8 cellular contexts compared by ENCODE assay signal in the genomic region with DNA sequence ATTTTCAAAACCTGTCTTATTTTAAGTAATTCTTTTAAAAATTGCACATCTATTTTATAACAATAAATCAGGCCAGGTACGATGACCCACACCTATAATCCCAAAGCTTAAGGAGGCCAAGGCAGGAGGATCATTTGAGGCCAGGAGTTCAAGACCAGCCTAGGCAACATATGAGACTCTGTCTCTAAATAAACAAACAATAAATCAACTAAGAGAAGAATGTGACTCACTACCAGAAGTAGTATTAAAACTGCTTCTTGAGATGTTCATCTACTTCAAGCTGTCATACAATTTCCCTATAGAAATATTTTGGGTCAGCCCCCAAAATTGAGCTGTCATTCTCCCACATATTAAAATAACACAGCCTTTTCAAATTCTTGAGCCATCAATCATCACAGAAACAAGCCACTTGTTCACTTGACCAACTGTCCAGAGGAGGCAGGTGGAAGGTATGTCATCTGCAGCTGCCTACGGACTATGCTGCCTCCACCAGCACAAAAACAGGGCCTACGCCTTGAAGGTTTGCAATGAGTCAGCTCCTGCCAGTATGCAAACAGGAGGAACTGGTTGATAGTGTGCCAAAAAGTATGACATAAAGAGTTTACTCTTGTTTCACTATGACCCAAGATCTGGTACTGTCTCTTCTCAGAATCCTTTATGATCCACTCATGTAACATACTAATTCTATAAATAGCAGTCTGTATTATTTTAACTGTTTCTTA. TPM values are rescaled to one million over a fixed set of nuclear protein-coding genes. Genes with fewer than 3 reads are reported as not detected.
DNase-seq lines count a peak whose midpoint lies in the region; ATAC-seq, FAIRE-seq and TF ChIP-seq lines count a peak whose summit lies in the region.

No MANE protein-coding gene starts in this region.

- dilution Hi-C loops in endothelial cell of umbilical vein (cut with MboI; ENCODE audit: extremely low pct_ligation_motif_present, low sequenced_read_pairs) = no loop called here

- no peaks in the 10 kb centered on the region for H4K20me1 ChIP-seq in endothelial cell of umbilical vein (replicated peaks; ENCODE audit: control insufficient read depth, extremely low read depth, insufficient read depth, low read length)

- DNase-seq in DMS153 treated with DMSO at 0.1 percent for 48 hours (lab: John Stamatoyannopoulos, UW; ENCODE audit: unreplicated experiment) (peak; percentile 22), SK-N-MC (ENCODE audit: low read depth, low spot score) (no peak), endothelial cell of umbilical vein (ENCODE audit: low read depth, low spot score) (peak; percentile 87), NCI-H1105 (lab: John Stamatoyannopoulos, UW) (no peak), esophagus muscularis mucosa (ENCODE audit: extremely low spot score) (no peak)

- H3K9ac ChIP-seq in SK-N-MC (ENCODE audit: insufficient read length) (no peak overlapping the region), endothelial cell of umbilical vein (replicated peaks; ENCODE audit: extremely low read depth, insufficient read depth, low read length) (no peak overlapping the region), skeletal muscle tissue (ENCODE audit: low read depth in 1 of 3, low read length in 3 of 3) (no peak overlapping the region)

- no peak for TF ChIP-seq EP300 in esophagus muscularis mucosa (IDR thresholded peaks at IDR 0.05)

- peaks cover 9% of the 10 kb centered on the region for H3K4me1 ChIP-seq in endothelial cell of umbilical vein (ENCODE audit: control insufficient read depth, extremely low read depth, insufficient read depth, low read length)
- H3K4me1 ChIP-seq in skeletal muscle tissue (ENCODE audit: control insufficient read depth in 3 of 3, insufficient read depth in 3 of 3, low read length in 3 of 3) = peaks cover 4 to 18% (median 15%) of the 10 kb centered on the region in 3 donors
- peaks cover 6 to 16% (median 9%) of the 10 kb centered on the region in 4 donors for H3K4me1 ChIP-seq in esophagus muscularis mucosa

- no TSS peak for BruUV-seq in endothelial cell of umbilical vein (replicated peaks; lab: Mats Ljungman, UMichigan)

- TF ChIP-seq CTCF in endothelial cell of umbilical vein (IDR thresholded peaks at IDR 0.05; ENCODE audit: extremely low read depth in 1 of 2, insufficient read depth in 1 of 2, low read depth in 1 of 2, low read length in 2 of 2) = no peak
- TF ChIP-seq CTCF in esophagus muscularis mucosa (IDR thresholded peaks at IDR 0.05) = no peak

- TF ChIP-seq POLR2A in endothelial cell of umbilical vein (IDR thresholded peaks at IDR 0.05; ENCODE audit: low read depth, low read length) (no peak), esophagus muscularis mucosa (IDR thresholded peaks at IDR 0.05; ENCODE audit: low read depth) (no peak)

- peak; percentile 75 for FAIRE-seq in endothelial cell of umbilical vein (lab: Jason Lieb, UNC)

- POLR2A ChIA-PET in endothelial cell of umbilical vein (lab: Charles Lee) = interaction anchor here (1.0 kb wide), 1 partner anchor 122 kb away, joined by 4 read pairs; a partner anchor contains a TSS

- 67% methylated on average over 3 of the region's 3 CpGs for WGBS in esophagus muscularis mucosa

- CTCF ChIA-PET in endothelial cell of umbilical vein (lab: Charles Lee) = interaction anchor here (1.0 to 1.6 kb wide), 3 partner anchors 16 to 336 kb away, joined by 3 to 6 read pairs (median 4); no protein-coding TSS in a partner anchor

- no peak overlapping the region for H2AFZ ChIP-seq in endothelial cell of umbilical vein (ENCODE audit: low read depth, low read length)

- H3K27ac ChIP-seq in SK-N-MC (peak overlapping the region; percentile 49; the same call in 1 of the 2 replicates), endothelial cell of umbilical vein (ENCODE audit: insufficient read depth, low read depth, low read length) (peak overlapping the region; percentile 46), skeletal muscle tissue (ENCODE audit: low read depth, low read length) (peak overlapping the region; percentile 54), esophagus muscularis mucosa (replicated peaks in 1 of 4) (no peak overlapping the region)

- H3K27me3 ChIP-seq in endothelial cell of umbilical vein (ENCODE audit: control insufficient read depth in 2 of 2, insufficient read depth in 2 of 2, low read length in 2 of 2) = no peaks in the 10 kb centered on the region
- no peaks in the 10 kb centered on the region for H3K27me3 ChIP-seq in skeletal muscle tissue (ENCODE audit: control insufficient read depth in 3 of 3, insufficient read depth in 3 of 3, low read length in 3 of 3)
- H3K27me3 ChIP-seq in esophagus muscularis mucosa = no peaks in the 10 kb centered on the region

- no peaks in the 10 kb centered on the region for H3K79me2 ChIP-seq in endothelial cell of umbilical vein (ENCODE audit: control insufficient read depth, insufficient read depth, low read length)

- H3K9me3 ChIP-seq in SK-N-MC (ENCODE audit: low read depth, low read length) = no peaks in the 10 kb centered on the region
- H3K9me3 ChIP-seq in endothelial cell of umbilical vein (replicated peaks; ENCODE audit: control insufficient read depth, insufficient read depth, low read length) = no peaks in the 10 kb centered on the region
- H3K9me3 ChIP-seq in skeletal muscle tissue (ENCODE audit: control insufficient read depth in 3 of 3, low read length in 3 of 3) = no peaks in the 10 kb centered on the region
- H3K9me3 ChIP-seq in esophagus muscularis mucosa = no peaks in the 10 kb centered on the region

- H3K36me3 ChIP-seq in SK-N-MC (ENCODE audit: insufficient read depth, low read length) (peaks cover 50% of the 10 kb centered on the region), endothelial cell of umbilical vein (ENCODE audit: control insufficient read depth in 2 of 2, extremely low read depth in 1 of 2, insufficient read depth in 2 of 2, low read length in 2 of 2) (peaks cover 10 to 11% of the 10 kb centered on the region in 2 experiments), skeletal muscle tissue (ENCODE audit: control insufficient read depth in 3 of 3, insufficient read depth in 3 of 3, low read length in 3 of 3) (peaks cover 16 to 45% (median 41%) of the 10 kb centered on the region in 3 donors), esophagus muscularis mucosa (peaks cover 14 to 91% (median 56%) of the 10 kb centered on the region in 4 donors)

- H3K4me2 ChIP-seq in endothelial cell of umbilical vein (ENCODE audit: insufficient read depth, low read length) = peak overlapping the region; percentile 37

- ATAC-seq in GM19351 (IDR thresholded peaks at IDR 0.05; ENCODE audit: unreplicated experiment) (peak; percentile 100), HG03342 (IDR thresholded peaks at IDR 0.05; ENCODE audit: unreplicated experiment) (peak; percentile 99)

- H3K4me3 ChIP-seq in SK-N-MC (no peak overlapping the region), endothelial cell of umbilical vein (replicated peaks in 1 of 3; ENCODE audit: insufficient read depth in 1 of 3, low read depth in 1 of 3, low read length in 3 of 3) (no peak overlapping the region), skeletal muscle tissue (ENCODE audit: low read length in 3 of 3) (no peak overlapping the region), esophagus muscularis mucosa (no peak overlapping the region)

- intact Hi-C loops in endothelial cell of umbilical vein (cut with micrococcal nuclease) = no loop called here
- intact Hi-C loops in esophagus muscularis mucosa (cut with DNase I) = no loop called here

- no peaks in the 10 kb centered on the region for H3K9me1 ChIP-seq in endothelial cell of umbilical vein (replicated peaks; ENCODE audit: control insufficient read depth, extremely low read depth, insufficient read depth, low read length)

TF ChIP-seq in endothelial cell of umbilical vein, 7 proteins besides CTCF, POLR2A, EP300 and RAD21:
- peak; percentile 41 for TF ChIP-seq JUN (IDR thresholded peaks at IDR 0.05; ENCODE audit: borderline replicate concordance, insufficient read depth, insufficient read length, low read depth)
- TF ChIP-seq MYC (IDR thresholded peaks at IDR 0.05; ENCODE audit: low read depth, low read length) = no peak
- peak; percentile 66 for TF ChIP-seq FOS (IDR thresholded peaks at IDR 0.05; ENCODE audit: borderline replicate concordance, insufficient read depth, low read length)

RNA-seq across cellular contexts. Expression of a gene that starts 33.6 kb away (rescaled TPM):
- total RNA-seq in endothelial cell of umbilical vein (41.3 and 43.6 TPM in 2 replicates), skeletal muscle tissue (88.7 TPM), esophagus muscularis mucosa (10 to 100 TPM; 65.8 to 78.1 (median 73.6) TPM)
- polyA plus RNA-seq in endothelial cell of umbilical vein = 33.9 and 44.9 TPM in 2 replicates
- 15.6 and 16.2 TPM in 2 replicates for polyA plus RNA-seq in endothelial cell of umbilical vein (2011; cell fraction: cytosol; rRNA removed)
- polyA plus RNA-seq in endothelial cell of umbilical vein (2011; cell fraction: nucleus; rRNA removed) = 68.0 and 77.2 TPM in 2 replicates
- 30.4 and 33.1 TPM in 2 replicates for polyA plus RNA-seq in endothelial cell of umbilical vein (2012)
- 127 and 147 TPM in 2 replicates for polyA minus RNA-seq in endothelial cell of umbilical vein
- polyA minus RNA-seq in endothelial cell of umbilical vein (2011; cell fraction: cytosol; rRNA and poly(A)+ RNA removed) = 20.4 TPM
- polyA minus RNA-seq in endothelial cell of umbilical vein (2011; cell fraction: nucleus; rRNA and poly(A)+ RNA removed) = 119 and 146 TPM in 2 replicates

Comparison
In these comparisons a context has a peak if more than half of its experiments do, and no peak if none do; other contexts are left out.
1. DNase-seq: peak in DMS153 treated with DMSO at 0.1 percent for 48 hours (single experiment) and endothelial cell of umbilical vein (single experiment); none in SK-N-MC (single experiment), NCI-H1105 (single experiment) and esophagus muscularis mucosa (single experiment).
2. H3K27ac ChIP-seq: peak in SK-N-MC (single experiment), endothelial cell of umbilical vein (single experiment) and skeletal muscle tissue (single experiment); none in esophagus muscularis mucosa (0 of 4).